17 cellular contexts compared by ENCODE assay signal in genomic region chr1:189880135-189880534, GRCh38.
A peak's percentile ranks its signal among the peaks of the same experiment; 100 is the strongest.
DNase-seq lines count a peak whose midpoint lies in the region; ATAC-seq, FAIRE-seq and TF ChIP-seq lines count a peak whose summit lies in the region.
"Had no signal": no experiment of that assay in that cellular context is flagged by ENCODE, and none has a peak within 500 bp of the region (broad histone marks: within the 10 kb centered on the region; RNA-seq: fewer than 3 reads in every experiment).

No MANE protein-coding gene starts in this region.

- no peak overlapping the region for H2AK5ac ChIP-seq in mesendoderm (ENCODE audit: low read length)

- no peaks in the 10 kb centered on the region for H3K36me3 ChIP-seq in mesendoderm (ENCODE audit: control insufficient read depth, insufficient read depth, low read length)
- H3K36me3 ChIP-seq: BLaER1 treated with 17β-estradiol and CSF1 and Interleukin-3, amounts not matched to agents 10 nM and 100 nM; HAP-1 had no signal

- no peak for TF ChIP-seq POLR2A in A549 (IDR thresholded peaks at IDR 0.05; ENCODE audit: low read length)

- no peak overlapping the region for H3K4me3 ChIP-seq in A549
- H3K4me3 ChIP-seq in mesendoderm (ENCODE audit: low read length) = no peak overlapping the region
- H3K4me3 ChIP-seq: BLaER1 treated with 17β-estradiol and CSF1 and Interleukin-3, amounts not matched to agents 10 nM and 100 nM; HAP-1 had no signal

- H3K4ac ChIP-seq in mesendoderm (ENCODE audit: low read depth, low read length) = no peak overlapping the region

- POLR2A ChIA-PET in A549 (lab: Yijun Ruan, JAX) = no interaction called here

- H3K4me2 ChIP-seq in A549 (no peak overlapping the region), mesendoderm (ENCODE audit: low read length) (no peak overlapping the region)
- H3K4me2 ChIP-seq: BLaER1 treated with 17β-estradiol and CSF1 and Interleukin-3, amounts not matched to agents 10 nM and 100 nM had no signal

- no peak for TF ChIP-seq EP300 in A549 (IDR thresholded peaks at IDR 0.05)

- TF ChIP-seq RAD21 in A549 (conservative IDR thresholded peaks at IDR 0.05 in 1 of 2, IDR thresholded peaks at IDR 0.05 in 1 of 2) = no peak

- H3K27ac ChIP-seq in A549 (no peak overlapping the region), mesendoderm (ENCODE audit: low read depth, low read length) (no peak overlapping the region)
- H3K27ac ChIP-seq: BLaER1 treated with 17β-estradiol and CSF1 and Interleukin-3, amounts not matched to agents 10 nM and 100 nM had no signal

- H3K23ac ChIP-seq in mesendoderm (ENCODE audit: low read length) = no peak overlapping the region

- WGBS in A549 (ENCODE audit: missing lambda C conversion rate) = 70% methylated on average over 3 of the region's 3 CpGs
- WGBS in mesendoderm (ENCODE audit: extremely low coverage, insufficient coverage, low lambda C conversion rate) = no CpG with 5 or more reads among the region's 3 CpGs

- no peaks in the 10 kb centered on the region for H3K9me3 ChIP-seq in A549
- H3K9me3 ChIP-seq: BLaER1 treated with 17β-estradiol and CSF1 and Interleukin-3, amounts not matched to agents 10 nM and 100 nM; HAP-1 had no signal

- no peak overlapping the region for H4K5ac ChIP-seq in mesendoderm (ENCODE audit: low read length)

- no peak overlapping the region for H2BK5ac ChIP-seq in mesendoderm (ENCODE audit: low read length)

- H3K18ac ChIP-seq in mesendoderm (ENCODE audit: low read length) = no peak overlapping the region

- H3K9ac ChIP-seq in mesendoderm (ENCODE audit: low read length) = no peak overlapping the region
- H3K9ac ChIP-seq: BLaER1 treated with 17β-estradiol and CSF1 and Interleukin-3, amounts not matched to agents 10 nM and 100 nM had no signal

- H3K56ac ChIP-seq in mesendoderm (ENCODE audit: low read length) = no peak overlapping the region

- H3K4me1 ChIP-seq in A549 (no peaks in the 10 kb centered on the region), mesendoderm (ENCODE audit: control insufficient read depth, low read depth, low read length) (no peaks in the 10 kb centered on the region)
- H3K4me1 ChIP-seq: BLaER1 treated with 17β-estradiol and CSF1 and Interleukin-3, amounts not matched to agents 10 nM and 100 nM; HAP-1 had no signal

- no peak overlapping the region for H2BK120ac ChIP-seq in mesendoderm (ENCODE audit: low read depth, low read length)

- FAIRE-seq in A549 (lab: Jason Lieb, UNC) (peak; percentile 54), D721Med (lab: Jason Lieb, UNC) (peak; percentile 69)
- FAIRE-seq: GM12892, H54 had no signal

- CTCF ChIA-PET in A549 (lab: Yijun Ruan, JAX) = no interaction called here

- ATAC-seq in A549 (no peak), SK-N-SH treated with all-trans-retinoic acid at 6 μM for 48 hours (peak; percentile 68; the same call in 2 of the 3 replicates)

- no peak for DNase-seq in A549 (ENCODE audit: low read depth in 1 of 2, low spot score in 1 of 2)
- DNase-seq in D721Med (ENCODE audit: insufficient read length, low spot score) = no peak
- no peak for DNase-seq in NCI-H226
- no peak for DNase-seq in AML-193 (lab: John Stamatoyannopoulos, UW)
- DNase-seq in mesendoderm = no peak
- DNase-seq: 8988T; CD4-positive, alpha-beta T cell; CD8-positive, alpha-beta memory T cell; DMS153; DND-41; GOT3; HFFc6 had no signal

- no peak overlapping the region for H4K8ac ChIP-seq in mesendoderm (ENCODE audit: low read depth, low read length)

- no peaks in the 10 kb centered on the region for H3K79me1 ChIP-seq in mesendoderm (ENCODE audit: low read length)

- TF ChIP-seq CTCF in A549 (IDR thresholded peaks at IDR 0.05) (no peak), D721Med (IDR thresholded peaks at IDR 0.05; ENCODE audit: insufficient read depth, missing control alignments) (no peak)

- no peak overlapping the region for H2BK15ac ChIP-seq in mesendoderm (replicated peaks; ENCODE audit: low read depth)

- H3K27me3 ChIP-seq in mesendoderm (ENCODE audit: insufficient read depth, low read length, poor library complexity) = no peaks in the 10 kb centered on the region
- H3K27me3 ChIP-seq: BLaER1 treated with 17β-estradiol and CSF1 and Interleukin-3, amounts not matched to agents 10 nM and 100 nM had no signal

- no peaks in the 10 kb centered on the region for H3K79me2 ChIP-seq in mesendoderm (ENCODE audit: control insufficient read depth, insufficient read depth, low read length)

TF ChIP-seq in A549, 52 proteins besides CTCF, POLR2A, EP300 and RAD21 (continues in another document):
- TF ChIP-seq MAZ (IDR thresholded peaks at IDR 0.05; ENCODE audit: borderline replicate concordance, low read depth, low read length) (no peak), HDAC2 (IDR thresholded peaks at IDR 0.05) (no peak), KDM1A (IDR thresholded peaks at IDR 0.05; ENCODE audit: low read depth) (no peak), JUN (IDR thresholded peaks at IDR 0.05) (no peak), CHD4 (IDR thresholded peaks at IDR 0.05; ENCODE audit: borderline replicate concordance) (no peak), BCL3 (IDR thresholded peaks at IDR 0.05) (no peak), PHF8 (IDR thresholded peaks at IDR 0.05; ENCODE audit: borderline replicate concordance, low read depth) (no peak), ESRRA (IDR thresholded peaks at IDR 0.05; ENCODE audit: borderline replicate concordance, low read length) (no peak), CEBPB (IDR thresholded peaks at IDR 0.05) (no peak), HOXB13 (CRISPR knock-in tag; IDR thresholded peaks at IDR 0.05; ENCODE audit: low read depth) (no peak), MAFK (IDR thresholded peaks at IDR 0.05; ENCODE audit: partially characterized antibody) (no peak), ZC3H11A (IDR thresholded peaks at IDR 0.05) (no peak), JUNB (IDR thresholded peaks at IDR 0.05) (no peak), SREBF2 (IDR thresholded peaks at IDR 0.05) (no peak), NFE2L2 (conservative IDR thresholded peaks at IDR 0.05; ENCODE audit: low read length) (no peak), RCOR1 (IDR thresholded peaks at IDR 0.05; ENCODE audit: low read depth, low read length) (no peak)
- TF ChIP-seq, protein P1, sequence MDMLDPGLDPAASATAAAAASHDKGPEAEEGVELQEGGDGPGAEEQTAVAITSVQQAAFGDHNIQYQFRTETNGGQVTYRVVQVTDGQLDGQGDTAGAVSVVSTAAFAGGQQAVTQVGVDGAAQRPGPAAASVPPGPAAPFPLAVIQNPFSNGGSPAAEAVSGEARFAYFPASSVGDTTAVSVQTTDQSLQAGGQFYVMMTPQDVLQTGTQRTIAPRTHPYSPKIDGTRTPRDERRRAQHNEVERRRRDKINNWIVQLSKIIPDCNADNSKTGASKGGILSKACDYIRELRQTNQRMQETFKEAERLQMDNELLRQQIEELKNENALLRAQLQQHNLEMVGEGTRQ (IDR thresholded peaks at IDR 0.05) = no peak

TF ChIP-seq in SK-N-SH treated with all-trans-retinoic acid at 6 μM for 48 hours, 23 proteins besides CTCF, POLR2A, EP300 and RAD21:
- TF ChIP-seq ISL1 (CRISPR knock-in tag; IDR thresholded peaks at IDR 0.05) (peak; percentile 97), CSDC2 (CRISPR knock-in tag; IDR thresholded peaks at IDR 0.05) (no peak)
